ENCODE assay signal across 8 cellular contexts in genomic region chr2:189762229-189762550, GRCh38. TPM values are rescaled to one million over a fixed set of nuclear protein-coding genes. Genes with fewer than 3 reads are reported as not detected.
DNase-seq lines count a peak whose midpoint lies in the region; ATAC-seq and TF ChIP-seq lines count a peak whose summit lies in the region.

No MANE protein-coding gene starts in this region.

- peak overlapping the region; percentile 94 for H3K4me2 ChIP-seq in fibroblast of lung (ENCODE audit: extremely low read depth, insufficient read depth, low read length)

- intact Hi-C loops in prostate gland (cut with DNase I), result no loop called here

- H3K4me3 ChIP-seq in SK-N-MC (peak overlapping the region; percentile 98), fibroblast of lung (replicated peaks in 1 of 4; ENCODE audit: control extremely low read depth in 1 of 4, insufficient read depth in 1 of 4, low read depth in 3 of 4, low read length in 4 of 4) (peak overlapping the region; percentile 80 to 93 (median 88)), prostate gland (peak overlapping the region; percentile 66 to 78)

- H3K27ac ChIP-seq in SK-N-MC (peak overlapping the region; percentile 96), fibroblast of lung (ENCODE audit: insufficient read depth, low read length) (peak overlapping the region; percentile 75), prostate gland (peak overlapping the region; percentile 87 to 89)

- H3K36me3 ChIP-seq in ES-I3 (ENCODE audit: insufficient read depth, low read length), result no peaks in the 10 kb centered on the region; the same call in 1 of the 2 replicates
- peaks cover 12% of the 10 kb centered on the region for H3K36me3 ChIP-seq in SK-N-MC (ENCODE audit: insufficient read depth, low read length)
- H3K36me3 ChIP-seq in fibroblast of lung (ENCODE audit: control insufficient read depth, insufficient read depth, low read length), result peaks cover 2% of the 10 kb centered on the region
- no peaks in the 10 kb centered on the region for H3K36me3 ChIP-seq in prostate gland

- H3K79me2 ChIP-seq in fibroblast of lung (ENCODE audit: control insufficient read depth, insufficient read depth, low read length), result no peaks in the 10 kb centered on the region

- H3K4me1 ChIP-seq in ES-I3 (ENCODE audit: insufficient read depth, low read length), result peaks cover 4% of the 10 kb centered on the region; the same call in 1 of the 2 replicates
- H3K4me1 ChIP-seq in fibroblast of lung (ENCODE audit: control insufficient read depth, extremely low read depth, insufficient read depth, low read length), result peaks cover 7% of the 10 kb centered on the region
- H3K4me1 ChIP-seq in prostate gland (replicated peaks), result no peaks in the 10 kb centered on the region

- DNase-seq in SK-N-MC (ENCODE audit: low read depth, low spot score) (no peak), fibroblast of lung (ENCODE audit: low read depth in 2 of 2) (no peak), prostate gland (ENCODE audit: low spot score) (no peak), GM03348 (ENCODE audit: low spot score) (no peak)

- TF ChIP-seq CTCF in fibroblast of lung (conservative IDR thresholded peaks at IDR 0.05 in 1 of 2, IDR thresholded peaks at IDR 0.05 in 1 of 2; ENCODE audit: low read depth in 1 of 2, low read length in 2 of 2) (no peak), prostate gland (IDR thresholded peaks at IDR 0.05) (no peak)

- no peaks in the 10 kb centered on the region for H4K20me1 ChIP-seq in fibroblast of lung (ENCODE audit: control insufficient read depth, extremely low read depth, insufficient read depth, low read length)

- ATAC-seq in GM21367 (IDR thresholded peaks at IDR 0.05; ENCODE audit: unreplicated experiment), result no peak
- ATAC-seq in GM18870 (IDR thresholded peaks at IDR 0.05; ENCODE audit: unreplicated experiment), result no peak
- no peak for ATAC-seq in GM21528 (IDR thresholded peaks at IDR 0.05; ENCODE audit: low FRiP score, unreplicated experiment)

- WGBS in prostate gland, result 1% methylated on average over 7 of the region's 7 CpGs

- no peaks in the 10 kb centered on the region for H3K9me3 ChIP-seq in ES-I3 (ENCODE audit: control insufficient read depth, insufficient read depth, low read length)
- no peaks in the 10 kb centered on the region for H3K9me3 ChIP-seq in SK-N-MC (ENCODE audit: low read depth, low read length)
- no peaks in the 10 kb centered on the region for H3K9me3 ChIP-seq in fibroblast of lung (ENCODE audit: control insufficient read depth, insufficient read depth, low read depth, low read length)
- no peaks in the 10 kb centered on the region for H3K9me3 ChIP-seq in prostate gland

- peak overlapping the region; percentile 85 for H2AFZ ChIP-seq in fibroblast of lung (ENCODE audit: low read length)

- H3K27me3 ChIP-seq in fibroblast of lung (ENCODE audit: control insufficient read depth, insufficient read depth, low read length) (no peaks in the 10 kb centered on the region), prostate gland (replicated peaks; ENCODE audit: insufficient read depth) (no peaks in the 10 kb centered on the region)

- no peak for TF ChIP-seq POLR2A in prostate gland (IDR thresholded peaks at IDR 0.05)

- H3K9ac ChIP-seq in ES-I3 (ENCODE audit: low read depth, low read length) (peak overlapping the region; percentile 80), SK-N-MC (ENCODE audit: insufficient read length) (peak overlapping the region; percentile 98), fibroblast of lung (ENCODE audit: insufficient read depth, low read length) (peak overlapping the region; percentile 11)

RNA-seq across cellular contexts. Expression of gene OSGEPL1, which starts 0.4 kb away (rescaled TPM):
- total RNA-seq in fibroblast of lung (6.7 and 6.9 TPM in 2 replicates), prostate gland (10 to 100 TPM; 11.7 to 13.7 TPM)
- 6.7 and 6.9 TPM in 2 replicates for polyA plus RNA-seq in fibroblast of lung
- 4.7 and 4.9 TPM in 2 replicates for polyA plus RNA-seq in fibroblast of lung (2012)
- polyA minus RNA-seq in fibroblast of lung (ENCODE audit: low replicate concordance), result 1.1 and 2.9 TPM in 2 replicates

RNA-seq across cellular contexts. Expression of gene ORMDL1, which starts 21.9 kb away (rescaled TPM):
- 40.8 and 68.5 TPM in 2 replicates for total RNA-seq in fibroblast of lung
- 60.9 and 96.7 TPM in 2 replicates for polyA plus RNA-seq in fibroblast of lung
- 47.7 and 65.2 TPM in 2 replicates for polyA plus RNA-seq in fibroblast of lung (2012)
- polyA minus RNA-seq in fibroblast of lung (ENCODE audit: low replicate concordance), result 8.2 and 13.1 TPM in 2 replicates
- total RNA-seq in prostate gland, result 10 to 100 TPM; 48.0 to 86.7 TPM

RNA-seq across cellular contexts. Expression of gene PMS1, which starts 22.1 kb away (rescaled TPM):
- 34.2 and 41.0 TPM in 2 replicates for total RNA-seq in fibroblast of lung
- polyA plus RNA-seq in fibroblast of lung, result 15.3 and 15.7 TPM in 2 replicates
- polyA plus RNA-seq in fibroblast of lung (2012), result 11.9 and 13.9 TPM in 2 replicates
- 3.8 and 9.9 TPM in 2 replicates for polyA minus RNA-seq in fibroblast of lung (ENCODE audit: low replicate concordance)
- 10 to 100 TPM; 22.3 to 23.8 TPM for total RNA-seq in prostate gland

Comparison
In these comparisons a context has a peak if more than half of its experiments do, and no peak if none do; other contexts are left out.
1. H3K9ac ChIP-seq: peak in every context shown above with its lines; median percentile 98 in SK-N-MC; 80 in ES-I3; 11 in fibroblast of lung.